In the genomic region with DNA sequence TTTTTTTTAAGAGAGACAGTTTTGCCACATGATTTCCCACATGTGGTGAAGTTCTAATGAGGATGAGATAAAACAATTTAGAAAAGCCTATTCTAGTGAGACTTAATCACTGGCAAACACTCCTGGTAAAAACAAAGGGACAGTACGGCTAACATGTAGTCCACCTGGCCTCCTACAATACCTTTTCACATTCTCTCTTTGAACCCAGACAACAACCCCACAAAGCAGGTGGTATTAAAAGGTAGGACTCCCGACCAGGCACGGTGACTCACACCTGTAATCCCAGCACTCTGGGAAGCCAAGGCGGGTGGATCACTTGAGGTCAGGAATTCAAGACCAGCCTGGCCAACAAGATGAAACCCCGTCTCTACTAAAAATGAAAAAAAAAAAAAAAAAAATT, we compare ENCODE assay signal across 18 cellular contexts.
"Had no signal": no experiment of that assay in that cellular context is flagged by ENCODE, and none has a peak within 500 bp of the region (broad histone marks: within the 10 kb centered on the region; RNA-seq: fewer than 3 reads in every experiment).

No MANE protein-coding gene starts in this region.

- H3K36me3 Mint-ChIP-seq: natural killer cell treated with Interleukin-12 subunit alpha and Interleukin-12 subunit beta and Interleukin-15 and Interleukin-18, amount 100 ng/mL, for 72 hours had no signal

- H3K9me3 ChIP-seq: esophagus muscularis mucosa, right lobe of liver, suprapubic skin, upper lobe of left lung had no signal

- H3K27ac ChIP-seq: esophagus muscularis mucosa, hepatocyte, right lobe of liver, suprapubic skin, upper lobe of left lung had no signal

- H3K36me3 ChIP-seq: esophagus muscularis mucosa, right lobe of liver, suprapubic skin, upper lobe of left lung had no signal

- ATAC-seq: activated CD8-positive, alpha-beta T cell treated with anti-CD3 and anti-CD28 coated beads for 36 hours; activated T-cell treated with anti-CD3 and anti-CD28 coated beads, Interleukin-2, amount 50 U/mL, for 4 hours; left ventricle myocardium superior; natural killer cell treated with Interleukin-12 subunit alpha and Interleukin-12 subunit beta and Interleukin-15 and Interleukin-18, amount 100 ng/mL, for 72 hours; right lobe of liver had no signal

- H3K27me3 ChIP-seq: esophagus muscularis mucosa, hepatocyte, right lobe of liver, suprapubic skin, upper lobe of left lung had no signal

- H3K27me3 Mint-ChIP-seq: activated CD8-positive, alpha-beta T cell treated with anti-CD3 and anti-CD28 coated beads for 36 hours; stimulated activated naive CD8-positive, alpha-beta T cell treated with anti-CD3 and anti-CD28 coated beads, Interleukin-15, Interleukin-2, amounts not matched to agents 100 ng/mL and 50 ng/mL, for 24 hours had no signal

- H3K27ac Mint-ChIP-seq: activated CD8-positive, alpha-beta T cell treated with anti-CD3 and anti-CD28 coated beads for 36 hours; natural killer cell treated with Interleukin-12 subunit alpha and Interleukin-12 subunit beta and Interleukin-15 and Interleukin-18, amount 100 ng/mL, for 72 hours; stimulated activated naive CD8-positive, alpha-beta T cell treated with anti-CD3 and anti-CD28 coated beads, Interleukin-15, Interleukin-2, amounts not matched to agents 100 ng/mL and 50 ng/mL, for 24 hours had no signal

- DNase-seq: activated CD4-positive, alpha-beta T cell treated with anti-CD3 and anti-CD28 coated beads for 4 hours; activated CD8-positive, alpha-beta T cell treated with anti-CD3 and anti-CD28 coated beads for 36 hours; activated effector memory CD4-positive, alpha-beta T cell treated with Interleukin-2 at 50 U/mL for 16 hours; activated naive CD4-positive, alpha-beta T cell treated with anti-CD3 and anti-CD28 coated beads, Interleukin-2, amount 50 U/mL, for 16 hours; activated T-cell treated with anti-CD3 and anti-CD28 coated beads, Interleukin-2, amount 50 U/mL, for 4 hours; left ventricle myocardium superior; mesenchymal stem cell; right lobe of liver; stimulated activated CD4-positive, alpha-beta T cell treated with anti-CD3 and anti-CD28 coated beads, Interleukin-4, amount 100 ng/mL, for 4 hours; stimulated activated CD8-positive, alpha-beta memory T cell treated with anti-CD3 and anti-CD28 coated beads, Interleukin-4, amount 100 ng/mL, for 48 hours; T-helper 2 cell; upper lobe of left lung had no signal

- H3K4me3 Mint-ChIP-seq: activated CD8-positive, alpha-beta T cell treated with anti-CD3 and anti-CD28 coated beads for 36 hours; activated T-cell treated with anti-CD3 and anti-CD28 coated beads, Interleukin-2, amount 50 U/mL, for 4 hours; natural killer cell treated with Interleukin-12 subunit alpha and Interleukin-12 subunit beta and Interleukin-15 and Interleukin-18, amount 100 ng/mL, for 72 hours; stimulated activated naive CD8-positive, alpha-beta T cell treated with anti-CD3 and anti-CD28 coated beads, Interleukin-15, Interleukin-2, amounts not matched to agents 100 ng/mL and 50 ng/mL, for 24 hours had no signal

- H3K4me3 ChIP-seq: esophagus muscularis mucosa, hepatocyte, right lobe of liver, smooth muscle cell, suprapubic skin, upper lobe of left lung had no signal

- H3K9me3 Mint-ChIP-seq: activated CD8-positive, alpha-beta T cell treated with anti-CD3 and anti-CD28 coated beads for 36 hours; activated T-cell treated with anti-CD3 and anti-CD28 coated beads, Interleukin-2, amount 50 U/mL, for 4 hours; natural killer cell treated with Interleukin-12 subunit alpha and Interleukin-12 subunit beta and Interleukin-15 and Interleukin-18, amount 100 ng/mL, for 72 hours; stimulated activated naive CD8-positive, alpha-beta T cell treated with anti-CD3 and anti-CD28 coated beads, Interleukin-15, Interleukin-2, amounts not matched to agents 100 ng/mL and 50 ng/mL, for 24 hours had no signal
